12 cellular contexts compared by ENCODE assay signal in genomic region chr1:41754540-41754939, GRCh38.
DNase-seq lines count a peak whose midpoint lies in the region; ATAC-seq and TF ChIP-seq lines count a peak whose summit lies in the region.
"Had no signal": no experiment of that assay in that cellular context is flagged by ENCODE, and none has a peak within 500 bp of the region (broad histone marks: within the 10 kb centered on the region; RNA-seq: fewer than 3 reads in every experiment).

No MANE protein-coding gene starts in this region.

- intact Hi-C loops in CD4-positive, alpha-beta T cell (cut with DNase I, micrococcal nuclease) = loop anchor here in 1 of 2 experiments (5.0 to 10.0 kb wide), 3 partner anchors 50 to 280 kb away; no protein-coding TSS in a partner anchor

- no peak for ATAC-seq in CD4-positive, alpha-beta T cell (ENCODE audit: poor library complexity)
- ATAC-seq in T-helper 17 cell = no peak
- ATAC-seq in HG02938 (IDR thresholded peaks at IDR 0.05; ENCODE audit: unreplicated experiment) = no peak
- no peak for ATAC-seq in GM19328 (IDR thresholded peaks at IDR 0.05; ENCODE audit: unreplicated experiment)
- ATAC-seq: activated CD4-positive, CD25-positive, alpha-beta regulatory T cell treated with anti-CD3 and anti-CD28 coated beads, Interleukin-2, amount 50 U/mL, for 24 hours had no signal

- peaks cover 46% of the 10 kb centered on the region for H3K4me1 Mint-ChIP-seq in CD4-positive, alpha-beta T cell (ENCODE audit: low read depth)
- H3K4me1 Mint-ChIP-seq in T-helper 17 cell = peaks cover 31% of the 10 kb centered on the region
- no peaks in the 10 kb centered on the region for H3K4me1 Mint-ChIP-seq in chondrocyte (ENCODE audit: low read depth)

- no peak overlapping the region for H3K4me3 ChIP-seq in GM12875 (ENCODE audit: low read depth, low read length)

- H3K9me3 Mint-ChIP-seq in CD4-positive, alpha-beta T cell = no peaks in the 10 kb centered on the region
- H3K9me3 Mint-ChIP-seq in chondrocyte (ENCODE audit: low read depth) = no peaks in the 10 kb centered on the region

- H3K27ac Mint-ChIP-seq in CD4-positive, alpha-beta T cell = no peak overlapping the region
- no peak overlapping the region for H3K27ac Mint-ChIP-seq in T-helper 17 cell
- no peak overlapping the region for H3K27ac Mint-ChIP-seq in chondrocyte (ENCODE audit: unreplicated experiment)

- H3K27ac ChIP-seq in CD4-positive, alpha-beta T cell (ENCODE audit: low read depth, low read length) = no peak overlapping the region

- no peaks in the 10 kb centered on the region for H3K27me3 Mint-ChIP-seq in CD4-positive, alpha-beta T cell
- H3K27me3 Mint-ChIP-seq in T-helper 17 cell (no peaks in the 10 kb centered on the region), chondrocyte (ENCODE audit: low read depth) (no peaks in the 10 kb centered on the region)

- H3K36me3 Mint-ChIP-seq in CD4-positive, alpha-beta T cell (ENCODE audit: low read depth) = no peaks in the 10 kb centered on the region
- H3K36me3 Mint-ChIP-seq in T-helper 17 cell (ENCODE audit: low read depth) = no peaks in the 10 kb centered on the region
- no peaks in the 10 kb centered on the region for H3K36me3 Mint-ChIP-seq in chondrocyte (ENCODE audit: low read depth)

- POLR2A ChIA-PET in CD4-positive, alpha-beta T cell (lab: Charles Lee) = interaction anchor here (0.6 kb wide), 1 partner anchor 18 kb away, joined by 3 read pairs; no protein-coding TSS in a partner anchor

- CTCF ChIA-PET in CD4-positive, alpha-beta T cell (lab: Charles Lee) = no interaction called here

- TF ChIP-seq CTCF in CD4-positive, alpha-beta T cell (IDR thresholded peaks at IDR 0.05) = peak; percentile 31
- TF ChIP-seq CTCF in GM12875 (IDR thresholded peaks at IDR 0.05; ENCODE audit: borderline replicate concordance, insufficient read depth, low read depth, low read length) = peak; percentile 36; the same call in 1 of the 2 replicates
- peak; percentile 10 for TF ChIP-seq CTCF in chondrocyte (IDR thresholded peaks at IDR 0.05)

- H3K9me3 ChIP-seq in CD4-positive, alpha-beta T cell (ENCODE audit: control insufficient read depth, low read length) = no peaks in the 10 kb centered on the region
- H3K9me3 ChIP-seq in T-helper 17 cell (ENCODE audit: control insufficient read depth, low read length, poor library complexity, severe bottlenecking) = no peaks in the 10 kb centered on the region

- DNase-seq in CD4-positive, alpha-beta T cell = no peak
- DNase-seq in T-helper 17 cell = no peak
- DNase-seq in chondrocyte (ENCODE audit: low spot score) = no peak
- no peak for DNase-seq in DMS79 treated with DMSO at 0.1 percent for 48 hours (lab: John Stamatoyannopoulos, UW)
- DNase-seq in NCI-H69 (lab: John Stamatoyannopoulos, UW) = no peak
- DNase-seq: caudate nucleus, foreskin fibroblast, NCI-H2081 treated with DMSO at 0.1 percent for 48 hours had no signal

- no peak overlapping the region for H3K4me3 Mint-ChIP-seq in CD4-positive, alpha-beta T cell
- H3K4me3 Mint-ChIP-seq in T-helper 17 cell = peak overlapping the region; percentile 45
- H3K4me3 Mint-ChIP-seq in chondrocyte (ENCODE audit: unreplicated experiment) = no peak overlapping the region

- no peaks in the 10 kb centered on the region for H3K27me3 ChIP-seq in CD4-positive, alpha-beta T cell (ENCODE audit: control insufficient read depth, insufficient read depth, low read length)
